23 cellular contexts compared by ENCODE assay signal in the genomic region with DNA sequence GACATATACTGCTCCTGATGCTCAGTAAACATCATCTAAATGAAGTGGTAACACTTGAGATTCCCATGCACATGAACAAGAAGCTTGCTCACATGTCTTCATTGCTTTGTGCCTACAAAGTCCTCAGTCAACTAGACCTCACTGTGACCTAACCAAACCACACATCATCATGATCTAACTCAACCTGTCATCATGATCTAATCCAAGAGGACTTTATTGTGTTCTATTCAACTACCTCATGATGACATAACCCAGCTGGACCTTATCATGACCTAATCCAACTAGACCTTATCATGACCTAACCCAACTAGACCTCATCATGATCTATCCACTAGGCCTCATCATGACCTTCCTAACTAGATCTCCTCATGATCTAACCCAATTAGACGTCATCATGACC.
"Had no signal": no experiment of that assay in that cellular context is flagged by ENCODE, and none has a peak within 500 bp of the region (broad histone marks: within the 10 kb centered on the region; RNA-seq: fewer than 3 reads in every experiment).

No MANE protein-coding gene starts in this region.

- H3K27ac Mint-ChIP-seq: mesothelial cell of epicardium, naive B cell, nephron progenitor cell had no signal

- FAIRE-seq: colon had no signal

- H3K9me3 Mint-ChIP-seq: mesothelial cell of epicardium, naive B cell, nephron progenitor cell had no signal

- H3K27me3 ChIP-seq: dorsolateral prefrontal cortex, gastrocnemius medialis, left lung, spleen, stomach, thyroid gland had no signal

- ATAC-seq: gastrocnemius medialis, left cardiac atrium, left lung, mucosa of descending colon, right cardiac atrium had no signal

- H3K4me1 Mint-ChIP-seq: mesothelial cell of epicardium, nephron progenitor cell had no signal

- H3K4me3 ChIP-seq: dorsolateral prefrontal cortex, gastrocnemius medialis, left lung, mucosa of descending colon, prostate gland, skin epidermis, spleen, stomach, thyroid gland had no signal

- DNase-seq: dorsolateral prefrontal cortex; effector CD4-positive, alpha-beta T cell; foreskin fibroblast; gastrocnemius medialis; head of caudate nucleus; kidney; left cardiac atrium; left lung; mesenchymal stem cell; mucosa of descending colon; naive B cell; nephron progenitor cell; nucleus accumbens; right cardiac atrium; spleen; stimulated activated naive CD4-positive, alpha-beta T cell; stomach; thyroid gland; trophoblast cell had no signal

- H3K36me3 ChIP-seq: gastrocnemius medialis, prostate gland, thyroid gland had no signal

- H3K4me1 ChIP-seq: gastrocnemius medialis, left lung, prostate gland, spleen, stomach, thyroid gland had no signal

- H3K9me3 ChIP-seq: gastrocnemius medialis, prostate gland, stomach, thyroid gland had no signal

- H3K4me3 Mint-ChIP-seq: mesothelial cell of epicardium, naive B cell, nephron progenitor cell had no signal

- H3K27me3 Mint-ChIP-seq: naive B cell had no signal

- H3K27ac ChIP-seq: dorsolateral prefrontal cortex, gastrocnemius medialis, left lung, prostate gland, skin epidermis, spleen, stomach, thyroid gland had no signal
